In genomic region chr5:107670927-107671741, GRCh38 we compare ENCODE assay signal across 8 cellular contexts. TPM values are rescaled to one million over a fixed set of nuclear protein-coding genes. Genes with fewer than 3 reads are reported as not detected.
DNase-seq lines count a peak whose midpoint lies in the region; ATAC-seq and TF ChIP-seq lines count a peak whose summit lies in the region.

Gene EFNA5, minus strand, starts transcription at chr5:107670937.

- no peaks in the 10 kb centered on the region for H3K9me3 Mint-ChIP-seq in brain

- peak within 1 kb of the TSS; percentile 83 for H3K4me2 ChIP-seq in OCI-LY1 (ENCODE audit: low read length)

- peak within 1 kb of the TSS; percentile 96 to 98 (median 96) for H3K4me3 Mint-ChIP-seq in brain

- no peaks in the 10 kb centered on the region for H3F3A ChIP-seq in OCI-LY1 (ENCODE audit: insufficient read depth, low read length)

- H3K27me3 ChIP-seq in OCI-LY1 (ENCODE audit: insufficient read depth, low read length) = no peaks in the 10 kb centered on the region
- H3K27me3 ChIP-seq in iPS DF 6.9 (ENCODE audit: control insufficient read depth, insufficient read depth, low read length) = peaks cover 4% of the 10 kb centered on the region; the same call in 1 of the 2 replicates

- peaks cover 29% of the 10 kb centered on the region for H3K4me1 Mint-ChIP-seq in brain

- H3K27ac Mint-ChIP-seq in brain = peak within 1 kb of the TSS; percentile 54 to 96 (median 92)

- H3K79me2 ChIP-seq in OCI-LY1 (ENCODE audit: insufficient read depth, low read length) = no peaks in the 10 kb centered on the region

- no peaks in the 10 kb centered on the region for H3K9me3 ChIP-seq in OCI-LY1 (ENCODE audit: low read length)
- no peaks in the 10 kb centered on the region for H3K9me3 ChIP-seq in iPS DF 6.9 (ENCODE audit: control insufficient read depth, insufficient read depth, low read length)

- peaks cover 28% of the 10 kb centered on the region for H3K4me1 ChIP-seq in OCI-LY1 (ENCODE audit: insufficient read depth, low read length, severe bottlenecking)
- H3K4me1 ChIP-seq in iPS DF 6.9 (ENCODE audit: control insufficient read depth, insufficient read depth, low read length) = no peaks in the 10 kb centered on the region

- no peaks in the 10 kb centered on the region for H3K36me3 ChIP-seq in OCI-LY1 (ENCODE audit: insufficient read depth, low read length)
- no peaks in the 10 kb centered on the region for H3K36me3 ChIP-seq in iPS DF 6.9 (ENCODE audit: control insufficient read depth, insufficient read depth, low read length)

- DNase-seq in AG20443 (ENCODE audit: low spot score) = peak; percentile 62
- no peak for DNase-seq in iPS DF 6.9 (ENCODE audit: low read depth, low spot score)
- no peak for DNase-seq in retinal pigment epithelial cell (ENCODE audit: low read depth)
- no peak for DNase-seq in HPDE6-E6E7 (ENCODE audit: extremely low spot score)

- H3K9ac ChIP-seq in OCI-LY1 (ENCODE audit: low read length) = peak within 1 kb of the TSS; percentile 51

- TF ChIP-seq POLR2A in GM18505 (IDR thresholded peaks at IDR 0.05; ENCODE audit: borderline replicate concordance, extremely low read depth, insufficient read depth, insufficient read length) = no peak

- peak; percentile 38 for ATAC-seq in GM18505 (IDR thresholded peaks at IDR 0.05; ENCODE audit: unreplicated experiment)
- peak; percentile 35 for ATAC-seq in HG03159 (IDR thresholded peaks at IDR 0.05; ENCODE audit: unreplicated experiment)

- H2AFZ ChIP-seq in OCI-LY1 (ENCODE audit: low read length) = no peak within 1 kb of the TSS

- TF ChIP-seq CTCF in OCI-LY1 (IDR thresholded peaks at IDR 0.05; ENCODE audit: low read length) = no peak
- TF ChIP-seq CTCF in brain (conservative IDR thresholded peaks at IDR 0.05) = no peak
- no peak for TF ChIP-seq CTCF in retinal pigment epithelial cell (conservative IDR thresholded peaks at IDR 0.05; ENCODE audit: low read depth, low read length)

- peaks cover 55% of the 10 kb centered on the region for H3K27me3 Mint-ChIP-seq in brain

- no CpG with 5 or more reads among the region's 84 CpGs for WGBS in iPS DF 6.9 (ENCODE audit: insufficient coverage, insufficient read length)

- H4K20me1 ChIP-seq in OCI-LY1 (ENCODE audit: insufficient read depth, low read length) = no peaks in the 10 kb centered on the region

- peak within 1 kb of the TSS; percentile 68 for H3K4me3 ChIP-seq in OCI-LY1 (ENCODE audit: low read depth, low read length, poor library complexity, severe bottlenecking)
- peak within 1 kb of the TSS; percentile 95 for H3K4me3 ChIP-seq in iPS DF 6.9 (ENCODE audit: low read length)
- H3K4me3 ChIP-seq in retinal pigment epithelial cell (ENCODE audit: low read length) = peak within 1 kb of the TSS; percentile 95

- H3K27ac ChIP-seq in OCI-LY1 (ENCODE audit: low read depth, low read length, poor library complexity, severe bottlenecking) (peak within 1 kb of the TSS; percentile 18), iPS DF 6.9 (ENCODE audit: low read length) (no peak within 1 kb of the TSS)

- no peaks in the 10 kb centered on the region for H3K9me2 ChIP-seq in OCI-LY1 (ENCODE audit: low read depth, low read length)

- H3K36me3 Mint-ChIP-seq in brain = no peaks in the 10 kb centered on the region

RNA-seq across cellular contexts. Expression of gene EFNA5, which starts in this region (rescaled TPM):
- 2.0 TPM for polyA plus RNA-seq in brain (ENCODE audit: insufficient read depth, low read depth, low replicate concordance)
